14 cellular contexts compared by ENCODE assay signal in genomic region chr15:74892313-74892712, GRCh38. TPM values are rescaled to one million over a fixed set of nuclear protein-coding genes. Genes with fewer than 3 reads are reported as not detected.
DNase-seq lines count a peak whose midpoint lies in the region; ATAC-seq and TF ChIP-seq lines count a peak whose summit lies in the region.
"Had no signal": no experiment of that assay in that cellular context is flagged by ENCODE, and none has a peak within 500 bp of the region (broad histone marks: within the 10 kb centered on the region; RNA-seq: fewer than 3 reads in every experiment).

No MANE protein-coding gene starts in this region.

- intact Hi-C loops in PC-3 (cut with micrococcal nuclease) = no loop called here
- intact Hi-C loops in gastrocnemius medialis (cut with DNase I; ENCODE audit: low total_unique reads) = no loop called here

- in situ Hi-C loops in gastrocnemius medialis (cut with MboI; ENCODE audit: low sequenced_read_pairs in 4 of 4) = no loop called here

- H3K36me3 ChIP-seq in PC-3 (ENCODE audit: low read depth, low read length) (peaks cover 12% of the 10 kb centered on the region; the same call in 1 of the 2 replicates), gastrocnemius medialis (peaks cover 0 to 20% of the 10 kb centered on the region in 2 donors)

- H3K27ac ChIP-seq in PC-3 (ENCODE audit: low read length) = peak overlapping the region; percentile 36; the same call in 1 of the 2 replicates
- H3K27ac ChIP-seq in gastrocnemius medialis = peak overlapping the region; percentile 37 to 96 (median 92)
- H3K27ac ChIP-seq: upper lobe of right lung had no signal

- no peak overlapping the region for H3K4me3 ChIP-seq in PC-3 (ENCODE audit: low read length)
- no peak overlapping the region for H3K4me3 ChIP-seq in epithelial cell of proximal tubule (ENCODE audit: low read depth, low read length)
- no peak overlapping the region for H3K4me3 ChIP-seq in gastrocnemius medialis
- H3K4me3 ChIP-seq: upper lobe of right lung had no signal

- no peaks in the 10 kb centered on the region for H3F3A ChIP-seq in PC-3 (ENCODE audit: low read length, unreplicated experiment)

- peaks cover 44% of the 10 kb centered on the region for H3K36me3 Mint-ChIP-seq in activated naive CD4-positive, alpha-beta T cell treated with anti-CD3 and anti-CD28 coated beads, Interleukin-2, amount 10 ng/mL, durations not matched to agents 7 days and 5 days

- ATAC-seq in PC-3 (no peak), gastrocnemius medialis (no peak), HG02870 (IDR thresholded peaks at IDR 0.05; ENCODE audit: unreplicated experiment) (no peak)
- ATAC-seq: Panc1, upper lobe of right lung had no signal

- DNase-seq in activated naive CD4-positive, alpha-beta T cell treated with anti-CD3 and anti-CD28 coated beads, Interleukin-2, amount 10 ng/mL, durations not matched to agents 7 days and 5 days = no peak
- DNase-seq in activated naive CD4-positive, alpha-beta T cell treated with anti-CD3 and anti-CD28 coated beads, Interleukin-2, amount 50 U/mL, for 16 hours = no peak
- DNase-seq in PC-3 (peak; percentile 53), epithelial cell of proximal tubule (ENCODE audit: low read depth) (no peak), gastrocnemius medialis (no peak), GM10266 (ENCODE audit: extremely low spot score) (no peak), NCI-H187 treated with DMSO at 0.1 percent for 48 hours (lab: John Stamatoyannopoulos, UW) (no peak)
- DNase-seq: stimulated activated CD4-positive, alpha-beta T cell treated with anti-CD3 and anti-CD28 coated beads, Interleukin-2, amount 100 ng/mL, for 24 hours; T-helper 9 cell; upper lobe of right lung had no signal

- H3K4me1 ChIP-seq in PC-3 (ENCODE audit: insufficient read depth, low read length) (peaks cover 35% of the 10 kb centered on the region), gastrocnemius medialis (peaks cover 25 to 28% of the 10 kb centered on the region in 2 donors)

- H3K79me2 ChIP-seq in PC-3 (ENCODE audit: low read length) = peaks cover 16% of the 10 kb centered on the region

- H3K9me3 Mint-ChIP-seq in activated naive CD4-positive, alpha-beta T cell treated with anti-CD3 and anti-CD28 coated beads, Interleukin-2, amount 10 ng/mL, durations not matched to agents 7 days and 5 days = no peaks in the 10 kb centered on the region
- H3K9me3 Mint-ChIP-seq: dendritic cell treated with granulocyte-macrophage colony-stimulating factor and Interleukin-4, amounts not matched to agents 40 ng/mL and 50 ng/mL, for 4 days; mesothelial cell of epicardium had no signal

- no peak for TF ChIP-seq CTCF in PC-3 (conservative IDR thresholded peaks at IDR 0.05; ENCODE audit: low read depth, low read length)
- peak; percentile 15 for TF ChIP-seq CTCF in epithelial cell of proximal tubule (conservative IDR thresholded peaks at IDR 0.05; ENCODE audit: low read depth, low read length)
- no peak for TF ChIP-seq CTCF in gastrocnemius medialis (IDR thresholded peaks at IDR 0.05 in 4 of 5, conservative IDR thresholded peaks at IDR 0.05 in 1 of 5)
- TF ChIP-seq CTCF in GM10266 (IDR thresholded peaks at IDR 0.05; ENCODE audit: control insufficient read depth, insufficient read depth, low read depth, missing control alignments) = no peak

- H3K9me2 ChIP-seq in PC-3 (replicated peaks; ENCODE audit: low read length) = no peaks in the 10 kb centered on the region

- H3K9me3 ChIP-seq in PC-3 (ENCODE audit: low read length) (no peaks in the 10 kb centered on the region), gastrocnemius medialis (no peaks in the 10 kb centered on the region)
- H3K9me3 ChIP-seq: upper lobe of right lung had no signal

- H3K9ac ChIP-seq in PC-3 (ENCODE audit: low read length) = no peak overlapping the region

- POLR2A ChIA-PET in PC-3 (lab: Charles Lee; ENCODE audit: unreplicated experiment) = no interaction called here

- TF ChIP-seq POLR2A in gastrocnemius medialis (IDR thresholded peaks at IDR 0.05) = no peak

- H3K4me2 ChIP-seq in PC-3 (ENCODE audit: low read length) = no peak overlapping the region

- peaks cover 64% of the 10 kb centered on the region for H3K4me1 Mint-ChIP-seq in activated naive CD4-positive, alpha-beta T cell treated with anti-CD3 and anti-CD28 coated beads, Interleukin-2, amount 10 ng/mL, durations not matched to agents 7 days and 5 days

- H3K4me3 Mint-ChIP-seq in activated naive CD4-positive, alpha-beta T cell treated with anti-CD3 and anti-CD28 coated beads, Interleukin-2, amount 10 ng/mL, durations not matched to agents 7 days and 5 days = peak overlapping the region; percentile 5
- H3K4me3 Mint-ChIP-seq: dendritic cell treated with granulocyte-macrophage colony-stimulating factor and Interleukin-4, amounts not matched to agents 40 ng/mL and 50 ng/mL, for 4 days had no signal

- peak overlapping the region; percentile 99 for H3K27ac Mint-ChIP-seq in activated naive CD4-positive, alpha-beta T cell treated with anti-CD3 and anti-CD28 coated beads, Interleukin-2, amount 10 ng/mL, durations not matched to agents 7 days and 5 days
- H3K27ac Mint-ChIP-seq: dendritic cell treated with granulocyte-macrophage colony-stimulating factor and Interleukin-4, amounts not matched to agents 40 ng/mL and 50 ng/mL, for 4 days; mesothelial cell of epicardium had no signal

- CTCF ChIA-PET in activated naive CD4-positive, alpha-beta T cell treated with anti-CD3 and anti-CD28 coated beads, Interleukin-2, amount 10 ng/mL, durations not matched to agents 7 days and 5 days (lab: Charles Lee) = interaction anchor here (0.9 to 3.1 kb wide), 2 partner anchors 9 to 34 kb away, joined by 3 to 15 read pairs; no protein-coding TSS in a partner anchor
- CTCF ChIA-PET in PC-3 (lab: Charles Lee) = interaction anchor here (0.9 kb wide), 1 partner anchor 9 kb away, joined by 3 read pairs; no protein-coding TSS in a partner anchor

- BruUV-seq in PC-3 (replicated peaks; lab: Mats Ljungman, UMichigan) = no TSS peak

- H4K20me1 ChIP-seq in PC-3 (ENCODE audit: low read length) = no peaks in the 10 kb centered on the region

- no peak overlapping the region for H2AFZ ChIP-seq in PC-3 (ENCODE audit: low read length)

- no peaks in the 10 kb centered on the region for H3K27me3 Mint-ChIP-seq in activated naive CD4-positive, alpha-beta T cell treated with anti-CD3 and anti-CD28 coated beads, Interleukin-2, amount 10 ng/mL, durations not matched to agents 7 days and 5 days
- H3K27me3 Mint-ChIP-seq: dendritic cell treated with granulocyte-macrophage colony-stimulating factor and Interleukin-4, amounts not matched to agents 40 ng/mL and 50 ng/mL, for 4 days had no signal

- no peaks in the 10 kb centered on the region for H3K27me3 ChIP-seq in PC-3 (ENCODE audit: low read length)
- H3K27me3 ChIP-seq in gastrocnemius medialis = no peaks in the 10 kb centered on the region
- H3K27me3 ChIP-seq: upper lobe of right lung had no signal

RNA-seq across cellular contexts. Expression of gene MPI, which starts 2.5 kb away (rescaled TPM):
- total RNA-seq in PC-3 (2014; rRNA removed) (30.6 and 35.2 TPM in 2 replicates), epithelial cell of proximal tubule (64.2 and 66.1 TPM in 2 replicates), gastrocnemius medialis (100 to 1,000 TPM in 2 of 4 donors, 10 to 100 TPM in 2; 66.7 to 129 (median 98.5) TPM)

RNA-seq across cellular contexts. Expression of gene FAM219B, which starts 14.3 kb away (rescaled TPM):
- 23.8 and 24.3 TPM in 2 replicates for total RNA-seq in PC-3 (2014; rRNA removed)
- total RNA-seq in epithelial cell of proximal tubule = 21.5 and 36.3 TPM in 2 replicates
- total RNA-seq in gastrocnemius medialis = 10 to 100 TPM; 28.2 to 32.9 (median 31.2) TPM

RNA-seq across cellular contexts. Expression of gene SCAMP2, which starts 19.1 kb away (rescaled TPM):
- total RNA-seq in PC-3 (2014; rRNA removed) (30.1 and 39.1 TPM in 2 replicates), epithelial cell of proximal tubule (39.3 and 58.9 TPM in 2 replicates), gastrocnemius medialis (100 to 1,000 TPM in 1 of 4 donors, 10 to 100 TPM in 3; 46.3 to 122 (median 74.3) TPM)

RNA-seq across cellular contexts. Expression of gene COX5A, which starts 45.6 kb away (rescaled TPM):
- total RNA-seq in PC-3 (2014; rRNA removed) (109 and 145 TPM in 2 replicates), epithelial cell of proximal tubule (123 and 219 TPM in 2 replicates), gastrocnemius medialis (100 to 1,000 TPM; 425 to 558 (median 512) TPM)

RNA-seq across cellular contexts. Expression of gene ULK3, which starts 49.4 kb away (rescaled TPM):
- total RNA-seq in PC-3 (2014; rRNA removed) (20.3 and 29.7 TPM in 2 replicates), epithelial cell of proximal tubule (19.7 and 20.2 TPM in 2 replicates), gastrocnemius medialis (10 to 100 TPM; 39.0 to 56.5 (median 48.1) TPM)
